In genomic region chr13:75473472-75473871, GRCh38 we compare ENCODE assay signal across 16 cellular contexts.
"Had no signal": no experiment of that assay in that cellular context is flagged by ENCODE, and none has a peak within 500 bp of the region (broad histone marks: within the 10 kb centered on the region; RNA-seq: fewer than 3 reads in every experiment).

No MANE protein-coding gene starts in this region.

- FAIRE-seq: colon, endothelial cell of umbilical vein, urothelium cell line had no signal

- H3K4me3 ChIP-seq: gastroesophageal sphincter, lung, mucosa of descending colon, thoracic aorta had no signal

- H3K9me3 ChIP-seq: gastroesophageal sphincter, mucosa of descending colon, thoracic aorta had no signal

- H3K27ac ChIP-seq: thoracic aorta had no signal

- H3K36me3 ChIP-seq: gastroesophageal sphincter, thoracic aorta had no signal

- H3K27me3 ChIP-seq: gastroesophageal sphincter had no signal

- DNase-seq: activated CD4-positive, alpha-beta T cell treated with anti-CD3 and anti-CD28 coated beads, Interleukin-2, amount 50 U/mL, for 48 hours; activated CD4-positive, CD25-positive, alpha-beta regulatory T cell treated with anti-CD3 and anti-CD28 coated beads, Interleukin-2, amount 50 U/mL, for 72 hours; activated effector memory CD4-positive, alpha-beta T cell treated with anti-CD3 and anti-CD28 coated beads, Interleukin-2, amount 50 U/mL, for 16 hours; activated T-cell treated with anti-CD3 and anti-CD28 coated beads, Interleukin-2, amount 50 U/mL, for 4 hours; hippocampal formation; mucosa of descending colon; natural killer cell; stimulated activated CD4-positive, alpha-beta T cell treated with anti-CD3 and anti-CD28 coated beads, Interleukin-4, amount 100 ng/mL, for 24 hours; stimulated activated naive CD8-positive, alpha-beta T cell treated with anti-CD3 and anti-CD28 coated beads, Interleukin-15, amount 100 ng/mL, for 72 hours; SW 1271 had no signal
